ENCODE assay signal across 19 cellular contexts in the genomic region with DNA sequence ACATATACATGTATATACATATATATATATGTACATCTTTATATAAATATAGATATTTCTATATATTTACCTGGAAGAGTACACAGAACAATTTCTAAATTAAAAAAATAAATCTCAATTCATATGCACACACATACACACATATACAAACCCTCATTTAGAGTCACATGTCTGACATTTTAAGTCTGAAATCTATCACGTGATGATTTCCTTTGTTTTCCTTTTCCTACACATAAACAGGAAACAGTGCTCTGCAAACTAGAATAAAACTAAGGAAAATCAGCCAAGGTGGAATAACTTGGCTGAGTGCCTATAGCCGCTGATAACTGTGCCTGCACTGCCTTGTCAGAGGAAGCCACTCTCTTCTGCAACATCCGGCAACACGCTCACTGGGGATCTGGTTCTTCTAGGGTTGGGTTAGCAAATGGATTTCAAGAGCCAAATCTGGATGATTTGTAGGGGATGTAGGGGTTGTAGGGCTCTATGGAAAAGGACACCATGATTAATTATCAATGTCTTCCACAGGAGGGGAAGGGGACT.
"Had no signal": no experiment of that assay in that cellular context is flagged by ENCODE, and none has a peak within 500 bp of the region (broad histone marks: within the 10 kb centered on the region; RNA-seq: fewer than 3 reads in every experiment).

No MANE protein-coding gene starts in this region.

- DNase-seq: dorsolateral prefrontal cortex; effector CD8-positive, alpha-beta T cell; foreskin melanocyte; head of caudate nucleus; kidney; left cardiac atrium; natural killer cell; nucleus accumbens; ovary; small intestine; stimulated activated CD4-positive, alpha-beta T cell treated with anti-CD3 and anti-CD28 coated beads, Interleukin-12 subunit alpha, Interleukin-12 subunit beta, amount 100 ng/mL, for 4 hours; stimulated activated CD4-positive, alpha-beta T cell treated with anti-CD3 and anti-CD28 coated beads, Interleukin-2, amount 100 ng/mL, for 48 hours; stimulated activated naive CD8-positive, alpha-beta T cell treated with anti-CD3 and anti-CD28 coated beads, Interleukin-15, Interleukin-2, amounts not matched to agents 100 U/mL and 50 U/mL, for 24 hours; tibial artery; upper lobe of left lung; uterus had no signal

- H3K4me1 ChIP-seq: right atrium auricular region, tibial artery, upper lobe of left lung, uterus had no signal

- H3K27me3 ChIP-seq: hepatocyte, ovary, right atrium auricular region, tibial artery, upper lobe of left lung, uterus had no signal

- FAIRE-seq: kidney, small intestine had no signal

- H3K4me3 ChIP-seq: coronary artery, dorsolateral prefrontal cortex, hepatocyte, ovary, right atrium auricular region, tibial artery, upper lobe of left lung, uterus had no signal

- H2AFZ ChIP-seq: hepatocyte had no signal

- H3K27ac ChIP-seq: coronary artery, dorsolateral prefrontal cortex, hepatocyte, ovary, right atrium auricular region, tibial artery, upper lobe of left lung, uterus had no signal

- H3K9me3 ChIP-seq: ovary, right atrium auricular region, upper lobe of left lung, uterus had no signal

- H3K36me3 ChIP-seq: ovary, right atrium auricular region, tibial artery, upper lobe of left lung, uterus had no signal

- H3K79me2 ChIP-seq: hepatocyte had no signal

- H3K4me2 ChIP-seq: hepatocyte had no signal

- ATAC-seq: left cardiac atrium; natural killer cell; stimulated activated naive CD8-positive, alpha-beta T cell treated with anti-CD3 and anti-CD28 coated beads, Interleukin-15, Interleukin-2, amounts not matched to agents 100 U/mL and 50 U/mL, for 24 hours had no signal
